ENCODE assay signal across 19 cellular contexts in genomic region chr20:62648318-62648995, GRCh38. TPM values are rescaled to one million over a fixed set of nuclear protein-coding genes. Genes with fewer than 3 reads are reported as not detected.
DNase-seq lines count a peak whose midpoint lies in the region; ATAC-seq and TF ChIP-seq lines count a peak whose summit lies in the region.
"Had no signal": no experiment of that assay in that cellular context is flagged by ENCODE, and none has a peak within 500 bp of the region (broad histone marks: within the 10 kb centered on the region; RNA-seq: fewer than 3 reads in every experiment).

No MANE protein-coding gene starts in this region.

- H3K4me1 Mint-ChIP-seq in activated CD8-positive, alpha-beta memory T cell treated with anti-CD3 and anti-CD28 coated beads, Interleukin-2, amount 10 ng/mL, durations not matched to agents 7 days and 5 days, result peaks cover 90% of the 10 kb centered on the region
- peaks cover 25% of the 10 kb centered on the region for H3K4me1 Mint-ChIP-seq in HFFc6 (ENCODE audit: low read depth)

- H3K4me3 Mint-ChIP-seq in activated CD8-positive, alpha-beta memory T cell treated with anti-CD3 and anti-CD28 coated beads, Interleukin-2, amount 10 ng/mL, durations not matched to agents 7 days and 5 days, result no peak overlapping the region
- H3K4me3 Mint-ChIP-seq in HFFc6, result no peak overlapping the region

- TF ChIP-seq CTCF in HFFc6 (IDR thresholded peaks at IDR 0.05) (no peak), gastroesophageal sphincter (IDR thresholded peaks at IDR 0.05) (no peak), suprapubic skin (IDR thresholded peaks at IDR 0.05) (no peak), lower leg skin (IDR thresholded peaks at IDR 0.05) (no peak)

- H3K36me3 ChIP-seq in gastroesophageal sphincter (no peaks in the 10 kb centered on the region), suprapubic skin (no peaks in the 10 kb centered on the region)
- H3K36me3 ChIP-seq: ascending aorta had no signal

- H3K27me3 ChIP-seq in gastroesophageal sphincter (peaks cover 33% of the 10 kb centered on the region), suprapubic skin (peaks cover 10% of the 10 kb centered on the region)

- H3K27ac Mint-ChIP-seq in activated CD8-positive, alpha-beta memory T cell treated with anti-CD3 and anti-CD28 coated beads, Interleukin-2, amount 10 ng/mL, durations not matched to agents 7 days and 5 days, result peak overlapping the region; percentile 96
- peak overlapping the region; percentile 18; the same call in 1 of the 2 replicates for H3K27ac Mint-ChIP-seq in HFFc6

- intact Hi-C loops in lower leg skin (cut with DNase I; ENCODE audit: low total_unique reads), result no loop called here

- WGBS in gastroesophageal sphincter (ENCODE audit: low coverage in 1 of 2), 2 donors, result 73% methylated on average over 4 of the region's 21 CpGs; no CpG with 5 or more reads in 1 of the 2 donors
- 73% methylated on average over 8 of the region's 21 CpGs for WGBS in suprapubic skin
- 78 to 79% methylated on average over 16 to 21 of the region's 21 CpGs for WGBS in lower leg skin, 2 donors

- H3K36me3 Mint-ChIP-seq in activated CD8-positive, alpha-beta memory T cell treated with anti-CD3 and anti-CD28 coated beads, Interleukin-2, amount 10 ng/mL, durations not matched to agents 7 days and 5 days, result peaks cover 35% of the 10 kb centered on the region
- no peaks in the 10 kb centered on the region for H3K36me3 Mint-ChIP-seq in HFFc6 (ENCODE audit: low read depth)

- H3K27ac ChIP-seq in gastroesophageal sphincter (peak overlapping the region in 3 of 4 donors; percentile 36 to 91 (median 59)), suprapubic skin (peak overlapping the region; percentile 25)
- H3K27ac ChIP-seq: foreskin keratinocyte, parathyroid adenoma had no signal

- TF ChIP-seq POLR2A in gastroesophageal sphincter (IDR thresholded peaks at IDR 0.05) (no peak), suprapubic skin (IDR thresholded peaks at IDR 0.05) (no peak), lower leg skin (IDR thresholded peaks at IDR 0.05) (no peak)

- TF ChIP-seq EP300 in gastroesophageal sphincter (IDR thresholded peaks at IDR 0.05) (no peak), suprapubic skin (IDR thresholded peaks at IDR 0.05) (no peak)

- ATAC-seq in activated CD8-positive, alpha-beta memory T cell treated with anti-CD3 and anti-CD28 coated beads, Interleukin-2, amount 10 ng/mL, durations not matched to agents 7 days and 5 days, result no peak
- no peak for ATAC-seq in gastroesophageal sphincter
- ATAC-seq: foreskin keratinocyte, left lung had no signal

- H3K4me1 ChIP-seq in gastroesophageal sphincter (peaks cover 0 to 83% (median 22%) of the 10 kb centered on the region in 3 donors), suprapubic skin (peaks cover 82% of the 10 kb centered on the region)

- no peak for DNase-seq in activated CD8-positive, alpha-beta memory T cell treated with anti-CD3 and anti-CD28 coated beads, Interleukin-2, amount 10 ng/mL, durations not matched to agents 7 days and 5 days
- no peak for DNase-seq in activated CD8-positive, alpha-beta memory T cell treated with anti-CD3 and anti-CD28 coated beads for 24 hours
- DNase-seq in HFFc6, result no peak
- DNase-seq in suprapubic skin (ENCODE audit: low spot score in 2 of 2), result no peak
- DNase-seq in NCI-H1930 (lab: John Stamatoyannopoulos, UW), result no peak
- no peak for DNase-seq in stimulated activated naive CD4-positive, alpha-beta T cell treated with Interleukin-2 at 50 U/mL for 16 hours (lab: John Stamatoyannopoulos, UW)
- DNase-seq in lower leg skin (ENCODE audit: low spot score in 2 of 2), result no peak
- DNase-seq: activated CD8-positive, alpha-beta memory T cell treated with anti-CD3 and anti-CD28 coated beads, Interleukin-2, amount 50 U/mL, for 48 hours; activated gamma-delta T cell; foreskin keratinocyte; HCEC 1CT; left lung; NCI-H1436; SHP77 had no signal

- no peaks in the 10 kb centered on the region for H3K9me3 ChIP-seq in gastroesophageal sphincter
- H3K9me3 ChIP-seq in suprapubic skin, result no peaks in the 10 kb centered on the region
- H3K9me3 ChIP-seq: ascending aorta, left lung had no signal

- no peaks in the 10 kb centered on the region for H3K9me3 Mint-ChIP-seq in activated CD8-positive, alpha-beta memory T cell treated with anti-CD3 and anti-CD28 coated beads, Interleukin-2, amount 10 ng/mL, durations not matched to agents 7 days and 5 days (ENCODE audit: low read depth)
- no peaks in the 10 kb centered on the region for H3K9me3 Mint-ChIP-seq in HFFc6

- no peaks in the 10 kb centered on the region for H3K27me3 Mint-ChIP-seq in activated CD8-positive, alpha-beta memory T cell treated with anti-CD3 and anti-CD28 coated beads, Interleukin-2, amount 10 ng/mL, durations not matched to agents 7 days and 5 days
- no peaks in the 10 kb centered on the region; the same call in 1 of the 2 replicates for H3K27me3 Mint-ChIP-seq in HFFc6 (ENCODE audit: insufficient read depth)

- CTCF ChIA-PET in activated CD8-positive, alpha-beta memory T cell treated with anti-CD3 and anti-CD28 coated beads, Interleukin-2, amount 10 ng/mL, durations not matched to agents 7 days and 5 days (lab: Charles Lee), result interaction anchor here (1.3 kb wide), 1 partner anchor 35 kb away, joined by 3 read pairs; no protein-coding TSS in a partner anchor

- no peak overlapping the region for H3K4me3 ChIP-seq in gastroesophageal sphincter
- no peak overlapping the region for H3K4me3 ChIP-seq in suprapubic skin
- no peak overlapping the region for H3K4me3 ChIP-seq in lower leg skin (ENCODE audit: low read depth, poor library complexity, severe bottlenecking)
- H3K4me3 ChIP-seq: ascending aorta, left lung, smooth muscle cell had no signal

RNA-seq across cellular contexts. Expression of gene SLCO4A1, which starts 6.2 kb away (rescaled TPM):
- 10 to 100 TPM; 74.7 to 79.2 TPM for total RNA-seq in activated CD8-positive, alpha-beta memory T cell treated with anti-CD3 and anti-CD28 coated beads, Interleukin-2, amount 10 ng/mL, durations not matched to agents 7 days and 5 days
- total RNA-seq in HFFc6 (2021; fragmentation: NEBNext Ultra II Directional; extraction: Animal tissue kit (Norgen Biotek cat#: 25700)), result 1 to 10 TPM; 2.7 to 6.5 (median 3.4) TPM
- total RNA-seq in gastroesophageal sphincter (10 to 100 TPM; 15.9 to 20.2 (median 19.2) TPM), suprapubic skin (10 to 100 TPM; 50.2 to 59.1 (median 52.7) TPM), lower leg skin (100 to 1,000 TPM in 1 of 4 donors, 10 to 100 TPM in 3; 77.9 to 107 (median 81.5) TPM)
- total RNA-seq: chondrocyte had no signal
